Comparison of ENCODE assay signal across 8 cellular contexts in the genomic region with DNA sequence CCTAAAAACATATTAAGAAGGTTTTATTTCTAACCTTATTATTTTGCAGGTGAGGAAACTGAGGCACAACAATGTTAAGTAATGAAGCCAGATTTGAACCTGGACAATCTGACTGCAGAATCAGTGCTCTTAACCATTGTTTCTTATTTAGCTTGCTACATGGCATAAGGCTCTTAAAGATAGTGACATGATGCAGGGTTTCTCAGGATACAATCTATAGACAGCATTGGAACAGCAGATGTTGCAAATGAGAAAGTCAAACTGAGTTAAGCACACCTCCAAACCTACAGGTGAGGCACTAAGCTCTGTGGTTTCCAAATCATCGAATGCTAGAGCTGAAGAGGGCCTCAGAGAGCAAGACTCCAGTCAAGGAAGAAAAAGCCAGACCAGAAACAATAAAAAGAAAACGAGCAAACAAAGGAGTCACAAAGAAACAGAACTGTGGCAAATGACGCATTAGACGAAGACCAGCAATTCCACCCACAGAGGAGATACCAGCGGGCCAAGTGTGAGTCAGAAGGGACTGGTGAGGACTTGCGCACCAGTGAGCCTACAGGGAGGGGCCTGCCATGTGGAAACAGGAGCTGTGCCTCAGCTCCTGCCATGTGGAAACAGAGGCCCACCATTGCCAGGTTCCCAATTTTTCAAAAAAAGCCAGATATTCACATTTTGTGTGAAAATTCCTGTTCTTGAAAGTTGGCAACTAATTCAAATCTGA. TPM values are rescaled to one million over a fixed set of nuclear protein-coding genes. Genes with fewer than 3 reads are reported as not detected.
DNase-seq lines count a peak whose midpoint lies in the region; ATAC-seq and TF ChIP-seq lines count a peak whose summit lies in the region.

No MANE protein-coding gene starts in this region.

- ATAC-seq in HG03378 (IDR thresholded peaks at IDR 0.05; ENCODE audit: unreplicated experiment): peak; percentile 57

- no peak for TF ChIP-seq EP300 in sigmoid colon (IDR thresholded peaks at IDR 0.05)

- no peaks in the 10 kb centered on the region for H3K27me3 ChIP-seq in effector memory CD4-positive, alpha-beta T cell (replicated peaks; ENCODE audit: control insufficient read depth, insufficient read depth, low read length, poor library complexity, severe bottlenecking)
- H3K27me3 ChIP-seq in sigmoid colon: no peaks in the 10 kb centered on the region

- intact Hi-C loops in sigmoid colon (cut with DNase I): no loop called here

- peak overlapping the region; percentile 52 for H3K27ac ChIP-seq in effector memory CD4-positive, alpha-beta T cell (ENCODE audit: insufficient read depth, low read length, poor library complexity, severe bottlenecking)
- H3K27ac ChIP-seq in sigmoid colon: peak overlapping the region in 1 of 4 donors; percentile 9

- DNase-seq in activated naive CD4-positive, alpha-beta T cell treated with Interleukin-2 at 50 U/mL for 16 hours: peak; percentile 87
- DNase-seq in activated naive CD4-positive, alpha-beta T cell (lab: John Stamatoyannopoulos, UW): no peak
- peak; percentile 56 for DNase-seq in activated CD4-positive, CD25-positive, alpha-beta regulatory T cell treated with anti-CD3 and anti-CD28 coated beads, Interleukin-2, amount 50 U/mL, for 16 hours (ENCODE audit: low read depth, low spot score)
- DNase-seq in effector memory CD4-positive, alpha-beta T cell: peak; percentile 63 to 73 (median 68)
- DNase-seq in sigmoid colon (peak; percentile 77), dedifferentiated amniotic fluid mesenchymal stem cell (ENCODE audit: extremely low spot score) (no peak), NCI-H2227 (lab: John Stamatoyannopoulos, UW; ENCODE audit: unreplicated experiment) (no peak)

- 10 to 43% methylated on average over 6 of the region's 6 CpGs for WGBS in sigmoid colon, 2 donors

- TF ChIP-seq POLR2A in sigmoid colon (IDR thresholded peaks at IDR 0.05): no peak

- TF ChIP-seq CTCF in sigmoid colon (IDR thresholded peaks at IDR 0.05): no peak

- H3K4me1 ChIP-seq in effector memory CD4-positive, alpha-beta T cell (ENCODE audit: control insufficient read depth, insufficient read depth, low read length, poor library complexity, severe bottlenecking): peaks cover 8% of the 10 kb centered on the region
- peaks cover 0 to 16% (median 12%) of the 10 kb centered on the region in 4 donors for H3K4me1 ChIP-seq in sigmoid colon

- no peaks in the 10 kb centered on the region for H3K9me3 ChIP-seq in effector memory CD4-positive, alpha-beta T cell (ENCODE audit: control insufficient read depth, low read length)
- H3K9me3 ChIP-seq in sigmoid colon: no peaks in the 10 kb centered on the region

- no peaks in the 10 kb centered on the region for H3K36me3 ChIP-seq in effector memory CD4-positive, alpha-beta T cell (ENCODE audit: control insufficient read depth, insufficient read depth, low read length)
- H3K36me3 ChIP-seq in sigmoid colon: no peaks in the 10 kb centered on the region

- H3K4me3 ChIP-seq in effector memory CD4-positive, alpha-beta T cell (ENCODE audit: insufficient read depth, low read depth, low read length, poor library complexity, severe bottlenecking): no peak overlapping the region
- no peak overlapping the region for H3K4me3 ChIP-seq in sigmoid colon

RNA-seq across cellular contexts. Expression of a gene that starts 14.4 kb away (rescaled TPM):
- 10 to 100 TPM; 17.5 to 36.6 (median 28.0) TPM for total RNA-seq in sigmoid colon
- 10 to 100 TPM in 2 of 3 donors, 1 to 10 TPM in 1; 8.4 to 19.6 (median 15.7) TPM for polyA plus RNA-seq in sigmoid colon

Comparison
In these comparisons a context has a peak if more than half of its experiments do, and no peak if none do; other contexts are left out.
1. DNase-seq: peak in activated naive CD4-positive, alpha-beta T cell treated with Interleukin-2 at 50 U/mL for 16 hours (single experiment), activated CD4-positive, CD25-positive, alpha-beta regulatory T cell treated with anti-CD3 and anti-CD28 coated beads, Interleukin-2, amount 50 U/mL, for 16 hours (single experiment), effector memory CD4-positive, alpha-beta T cell (3 of 3) and sigmoid colon (single experiment); none in activated naive CD4-positive, alpha-beta T cell (0 of 4), dedifferentiated amniotic fluid mesenchymal stem cell (single experiment) and NCI-H2227 (single experiment).